12 cellular contexts compared by ENCODE assay signal in the genomic region with DNA sequence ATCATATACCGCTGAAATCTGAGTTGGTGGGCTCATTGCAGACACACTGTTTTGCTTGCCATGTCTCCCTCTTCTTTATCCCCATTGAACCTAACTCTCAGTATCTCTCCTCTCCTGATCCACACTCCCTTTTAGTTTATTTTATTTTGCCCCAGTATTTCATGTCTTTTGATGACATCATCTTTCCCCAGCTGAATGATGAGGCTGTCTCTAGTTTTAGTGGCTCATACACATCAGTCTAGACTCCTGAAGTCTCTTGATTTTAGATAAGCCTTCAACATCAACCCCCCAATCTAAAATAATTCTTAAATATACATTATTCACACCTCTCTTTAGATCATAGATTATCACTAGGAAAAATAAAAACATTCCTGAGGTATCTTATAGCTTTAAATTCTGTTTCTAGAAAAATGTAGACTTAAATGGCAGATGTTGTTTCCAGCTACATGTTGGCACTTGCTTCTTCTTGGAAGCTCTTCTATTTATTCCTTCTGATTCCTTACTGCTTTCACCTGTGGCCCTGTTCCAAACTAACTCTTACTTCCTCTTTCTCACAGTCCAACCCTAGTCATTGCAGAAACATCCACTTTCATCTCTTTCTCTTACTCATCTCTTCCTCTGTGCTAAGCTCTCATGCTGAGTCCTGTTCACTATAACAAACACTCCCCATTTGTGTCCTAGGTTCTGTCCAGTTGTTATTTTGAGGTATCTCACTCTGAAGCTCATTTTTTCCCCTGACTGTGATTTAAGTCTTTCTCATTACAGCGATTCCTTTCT.
DNase-seq lines count a peak whose midpoint lies in the region; ATAC-seq, FAIRE-seq and TF ChIP-seq lines count a peak whose summit lies in the region.
"Had no signal": no experiment of that assay in that cellular context is flagged by ENCODE, and none has a peak within 500 bp of the region (broad histone marks: within the 10 kb centered on the region; RNA-seq: fewer than 3 reads in every experiment).

No MANE protein-coding gene starts in this region.

- H4K20me1 ChIP-seq in OCI-LY3 (ENCODE audit: insufficient read depth, low read length): no peaks in the 10 kb centered on the region

- H3K27me3 ChIP-seq in OCI-LY3 (ENCODE audit: low read depth, low read length): no peaks in the 10 kb centered on the region
- H3K27me3 ChIP-seq: neutrophil had no signal

- H3K79me2 ChIP-seq in OCI-LY3 (ENCODE audit: low read length): no peaks in the 10 kb centered on the region

- no peak overlapping the region for H3K9ac ChIP-seq in OCI-LY3 (ENCODE audit: low read length)

- H3K4me1 ChIP-seq in OCI-LY3 (ENCODE audit: low read length): peaks cover 16% of the 10 kb centered on the region
- H3K4me1 ChIP-seq: Caco-2 had no signal

- peak overlapping the region; percentile 60 for H3K4me2 ChIP-seq in OCI-LY3 (ENCODE audit: low read length)

- no peaks in the 10 kb centered on the region for H3K9me3 ChIP-seq in OCI-LY3 (ENCODE audit: insufficient read depth, low read length)
- H3K9me3 ChIP-seq: Caco-2, neutrophil had no signal

- TF ChIP-seq CTCF in OCI-LY3 (IDR thresholded peaks at IDR 0.05; ENCODE audit: low read depth, low read length): no peak

- DNase-seq in iris pigment epithelial cell (ENCODE audit: low read depth) (peak; percentile 91), NCI-H1105 (lab: John Stamatoyannopoulos, UW) (no peak), HK-2 (ENCODE audit: unreplicated experiment) (no peak), NCI-H146 (lab: John Stamatoyannopoulos, UW) (no peak), GM19239 (ENCODE audit: insufficient read length, low spot score) (no peak)
- DNase-seq: Caco-2, hypothalamus, NCI-H1092 treated with DMSO at 0.1 percent for 48 hours had no signal

- H3K27ac ChIP-seq in OCI-LY3 (ENCODE audit: low read length): peak overlapping the region; percentile 32; the same call in 1 of the 2 replicates
- H3K27ac ChIP-seq: neutrophil had no signal

- H2AFZ ChIP-seq in OCI-LY3 (ENCODE audit: low read depth, low read length): no peak overlapping the region

- no peak for FAIRE-seq in GM19239 (lab: Jason Lieb, UNC)

- H3K36me3 ChIP-seq in OCI-LY3 (replicated peaks; ENCODE audit: low read depth, low read length): no peaks in the 10 kb centered on the region
- H3K36me3 ChIP-seq: neutrophil had no signal

- no peak overlapping the region for H3K4me3 ChIP-seq in OCI-LY3 (ENCODE audit: low read length)

- ATAC-seq in GM18499 (IDR thresholded peaks at IDR 0.05; ENCODE audit: insufficient read depth, unreplicated experiment) (peak; percentile 93), HG02870 (IDR thresholded peaks at IDR 0.05; ENCODE audit: unreplicated experiment) (peak; percentile 87)
